23 cellular contexts compared by ENCODE assay signal in genomic region chr1:208216062-208216461, GRCh38. TPM values are rescaled to one million over a fixed set of nuclear protein-coding genes. Genes with fewer than 3 reads are reported as not detected.
DNase-seq lines count a peak whose midpoint lies in the region; ATAC-seq, FAIRE-seq and TF ChIP-seq lines count a peak whose summit lies in the region.
"Had no signal": no experiment of that assay in that cellular context is flagged by ENCODE, and none has a peak within 500 bp of the region (broad histone marks: within the 10 kb centered on the region; RNA-seq: fewer than 3 reads in every experiment).

No MANE protein-coding gene starts in this region.

- H3K79me2 ChIP-seq in mammary epithelial cell (ENCODE audit: insufficient read depth, low read length) (peaks cover 79% of the 10 kb centered on the region), K562 (ENCODE audit: control insufficient read depth, insufficient read depth, low read length) (no peaks in the 10 kb centered on the region)

- no peak for TF ChIP-seq RAD21 in K562 (CRISPR knock-in tag; conservative IDR thresholded peaks at IDR 0.05 in 1 of 2, IDR thresholded peaks at IDR 0.05 in 1 of 2)

- peaks cover 59% of the 10 kb centered on the region for H3K4me1 Mint-ChIP-seq in MCF 10A (ENCODE audit: insufficient read depth, unreplicated experiment)
- H3K4me1 Mint-ChIP-seq: activated B cell treated with CpG ODN at 0.5 μM for 24 hours had no signal

- no peak for FAIRE-seq in K562 (lab: Jason Lieb, UNC)
- FAIRE-seq: GM12891, H54 had no signal

- BruUV-seq in MCF 10A (replicated peaks; lab: Mats Ljungman, UMichigan) (no TSS peak), mammary epithelial cell (replicated peaks; lab: Mats Ljungman, UMichigan) (no TSS peak), K562 (replicated peaks; lab: Mats Ljungman, UMichigan) (no TSS peak)

- ATAC-seq in K562, result no peak
- no peak for ATAC-seq in left ventricle myocardium superior
- ATAC-seq: CD8-positive, alpha-beta T cell; foreskin keratinocyte; natural killer cell treated with Interleukin-12 subunit alpha and Interleukin-12 subunit beta and Interleukin-15 and Interleukin-18, amount 100 ng/mL, for 72 hours had no signal

- H3K36me3 ChIP-seq in mammary epithelial cell (ENCODE audit: insufficient read depth, low read length) (peaks cover 10% of the 10 kb centered on the region), K562 (ENCODE audit: control insufficient read depth, insufficient read depth, low read length) (no peaks in the 10 kb centered on the region), stomach (peaks cover 27 to 49% (median 44%) of the 10 kb centered on the region in 4 donors)

- H2AFZ ChIP-seq in mammary epithelial cell (ENCODE audit: low read depth, low read length) (no peak overlapping the region), K562 (ENCODE audit: low read depth, low read length) (no peak overlapping the region)

- peak; percentile 53 for DNase-seq in MCF 10A (ENCODE audit: unreplicated experiment)
- DNase-seq in mammary epithelial cell, result no peak
- no peak for DNase-seq in K562 (ENCODE audit: extremely low read depth in 1 of 4, low spot score in 3 of 4)
- peak; percentile 75 for DNase-seq in hepatic stellate cell (ENCODE audit: low spot score)
- no peak for DNase-seq in NCI-H2196 treated with DMSO at 0.1 percent for 48 hours (lab: John Stamatoyannopoulos, UW; ENCODE audit: unreplicated experiment)
- DNase-seq in left ventricle myocardium superior, result no peak
- DNase-seq in stomach, result no peak
- no peak for DNase-seq in NCI-H82 treated with DMSO at 0.1 percent for 48 hours (lab: John Stamatoyannopoulos, UW; ENCODE audit: unreplicated experiment)
- DNase-seq: 8988T; activated B cell treated with CpG ODN at 0.5 μM for 24 hours; activated effector memory CD4-positive, alpha-beta T cell treated with Interleukin-2 at 50 U/mL for 16 hours; CD8-positive, alpha-beta T cell; foreskin keratinocyte; KBM-7; NCI-H2171; substantia nigra had no signal

- H3K4me3 Mint-ChIP-seq in MCF 10A (ENCODE audit: unreplicated experiment), result no peak overlapping the region
- H3K4me3 Mint-ChIP-seq: activated B cell treated with CpG ODN at 0.5 μM for 24 hours; CD8-positive, alpha-beta T cell; dendritic cell treated with granulocyte-macrophage colony-stimulating factor and Interleukin-4, amounts not matched to agents 40 ng/mL and 50 ng/mL, for 4 days; natural killer cell treated with Interleukin-12 subunit alpha and Interleukin-12 subunit beta and Interleukin-15 and Interleukin-18, amount 100 ng/mL, for 72 hours; T-helper 1 cell treated with Interleukin-12 subunit alpha and Interleukin-12 subunit beta and Interleukin-4 antibody, amounts not matched to agents 30 μg/mL and 1 μg/mL, for 36 hours had no signal

- H3K9me3 Mint-ChIP-seq in MCF 10A (ENCODE audit: unreplicated experiment), result peaks cover 11% of the 10 kb centered on the region
- H3K9me3 Mint-ChIP-seq: activated B cell treated with CpG ODN at 0.5 μM for 24 hours; CD8-positive, alpha-beta T cell; dendritic cell treated with granulocyte-macrophage colony-stimulating factor and Interleukin-4, amounts not matched to agents 40 ng/mL and 50 ng/mL, for 4 days; natural killer cell treated with Interleukin-12 subunit alpha and Interleukin-12 subunit beta and Interleukin-15 and Interleukin-18, amount 100 ng/mL, for 72 hours; T-helper 1 cell treated with Interleukin-12 subunit alpha and Interleukin-12 subunit beta and Interleukin-4 antibody, amounts not matched to agents 30 μg/mL and 1 μg/mL, for 36 hours had no signal

- dilution Hi-C loops in mammary epithelial cell (cut with HindIII; ENCODE audit: low sequenced_read_pairs), result no loop called here

- no peaks in the 10 kb centered on the region for H3K27me3 ChIP-seq in mammary epithelial cell (ENCODE audit: insufficient read depth, low read length)
- no peaks in the 10 kb centered on the region; a peak in 1 of 5 replicates for H3K27me3 ChIP-seq in K562 (ENCODE audit: control insufficient read depth in 2 of 2, insufficient read depth in 2 of 2, low read length in 2 of 2)
- no peaks in the 10 kb centered on the region for H3K27me3 ChIP-seq in stomach
- H3K27me3 ChIP-seq: ascending aorta, foreskin keratinocyte had no signal

- TF ChIP-seq CTCF in MCF 10A (IDR thresholded peaks at IDR 0.05; ENCODE audit: unreplicated experiment), result no peak
- TF ChIP-seq CTCF in mammary epithelial cell (conservative IDR thresholded peaks at IDR 0.05 in 1 of 2, IDR thresholded peaks at IDR 0.05 in 1 of 2; ENCODE audit: extremely low read depth in 1 of 2, insufficient read depth in 1 of 2, low read depth in 1 of 2, low read length in 2 of 2), result no peak
- no peak for TF ChIP-seq CTCF in K562 (IDR thresholded peaks at IDR 0.05 in 2 of 3, conservative IDR thresholded peaks at IDR 0.05 in 1 of 3; ENCODE audit: insufficient read depth in 2 of 3, low read depth in 1 of 3, low read length in 3 of 3)
- TF ChIP-seq CTCF in stomach (IDR thresholded peaks at IDR 0.05), result no peak

- H3K4me1 ChIP-seq in mammary epithelial cell (ENCODE audit: insufficient read depth, low read length) (peaks cover 71% of the 10 kb centered on the region), K562 (replicated peaks in 1 of 2; ENCODE audit: control insufficient read depth in 2 of 2, insufficient read depth in 2 of 2, low read length in 2 of 2) (peaks cover 36 to 45% of the 10 kb centered on the region in 2 experiments), stomach (peaks cover 12 to 83% (median 36%) of the 10 kb centered on the region in 4 donors)

- H3K9ac ChIP-seq in mammary epithelial cell (ENCODE audit: insufficient read depth, low read length) (no peak overlapping the region), K562 (ENCODE audit: insufficient read depth in 1 of 2, low read depth in 2 of 2, low read length in 2 of 2) (no peak overlapping the region)

- H3K9me3 ChIP-seq in mammary epithelial cell (replicated peaks; ENCODE audit: insufficient read depth, low read length) (no peaks in the 10 kb centered on the region), K562 (replicated peaks; ENCODE audit: control insufficient read depth, insufficient read depth, low read depth, low read length) (no peaks in the 10 kb centered on the region), stomach (no peaks in the 10 kb centered on the region)
- H3K9me3 ChIP-seq: ascending aorta had no signal

- intact Hi-C loops in MCF 10A (cut with micrococcal nuclease) (no loop called here), mammary epithelial cell (cut with micrococcal nuclease) (no loop called here), K562 (cut with micrococcal nuclease) (no loop called here), left ventricle myocardium superior (cut with micrococcal nuclease) (no loop called here), stomach (cut with DNase I; ENCODE audit: low total_unique reads) (no loop called here)

- peaks cover 6% of the 10 kb centered on the region for H3K36me3 Mint-ChIP-seq in MCF 10A (ENCODE audit: insufficient read depth, unreplicated experiment)
- H3K36me3 Mint-ChIP-seq: CD8-positive, alpha-beta T cell; natural killer cell treated with Interleukin-12 subunit alpha and Interleukin-12 subunit beta and Interleukin-15 and Interleukin-18, amount 100 ng/mL, for 72 hours had no signal

- no peak overlapping the region for H3K4me3 ChIP-seq in mammary epithelial cell (replicated peaks in 1 of 3; ENCODE audit: insufficient read depth in 1 of 3, low read depth in 2 of 3, low read length in 3 of 3)
- no peak overlapping the region for H3K4me3 ChIP-seq in K562
- H3K4me3 ChIP-seq in stomach, result no peak overlapping the region
- H3K4me3 ChIP-seq: ascending aorta, lung had no signal

- peak overlapping the region; percentile 93 for H3K27ac Mint-ChIP-seq in MCF 10A (ENCODE audit: low read depth, unreplicated experiment)
- H3K27ac Mint-ChIP-seq: activated B cell treated with CpG ODN at 0.5 μM for 24 hours; CD8-positive, alpha-beta T cell; natural killer cell treated with Interleukin-12 subunit alpha and Interleukin-12 subunit beta and Interleukin-15 and Interleukin-18, amount 100 ng/mL, for 72 hours; T-helper 1 cell treated with Interleukin-12 subunit alpha and Interleukin-12 subunit beta and Interleukin-4 antibody, amounts not matched to agents 30 μg/mL and 1 μg/mL, for 36 hours had no signal

- CTCF ChIA-PET in MCF 10A (lab: Yijun Ruan, JAX) (interaction anchor here (0.6 to 19.3 kb wide), 8 partner anchors 9 to 194 kb away, joined by 3 to 545 read pairs (median 6); partner anchors contain the start of gene PLXNA2), mammary epithelial cell (lab: Charles Lee; ENCODE audit: low non-redundant PET) (interaction anchor here (0.6 kb wide), 1 partner anchor 54 kb away, joined by 3 read pairs; no protein-coding TSS in a partner anchor), K562 (lab: Yijun Ruan, JAX; ENCODE audit: low intra/inter-chr PET ratio) (no interaction called here)

- TF ChIP-seq EP300 in K562 (IDR thresholded peaks at IDR 0.05; ENCODE audit: low read length) (no peak), stomach (IDR thresholded peaks at IDR 0.05) (no peak)

- H4K20me1 ChIP-seq in mammary epithelial cell (ENCODE audit: insufficient read depth, low read length), result no peaks in the 10 kb centered on the region
- no peaks in the 10 kb centered on the region for H4K20me1 ChIP-seq in K562 (replicated peaks; ENCODE audit: control insufficient read depth, insufficient read depth, low read length)

- WGBS in mammary epithelial cell (ENCODE audit: low coverage, missing lambda C conversion rate), result 87% methylated on average over 1 of the region's 1 CpG
- WGBS in K562 (ENCODE audit: insufficient coverage, low coverage, missing lambda C conversion rate), result 81% methylated on average over 1 of the region's 1 CpG
- WGBS in stomach, 5 donors, result 35 to 62% (median 50%) methylated on average over 1 of the region's 1 CpG

- no peak overlapping the region for H3K4me2 ChIP-seq in mammary epithelial cell (ENCODE audit: insufficient read depth, low read depth, low read length)
- H3K4me2 ChIP-seq in K562 (ENCODE audit: insufficient read depth, low read length), result no peak overlapping the region

- in situ Hi-C loops in mammary epithelial cell (cut with MboI; ENCODE audit: low sequenced_read_pairs in 2 of 2), result no loop called here
- in situ Hi-C loops in K562 (cut with MboI), result no loop called here

- H3K9me1 ChIP-seq in K562 (ENCODE audit: control insufficient read depth, insufficient read depth, low read length), result no peaks in the 10 kb centered on the region

- POLR2A ChIA-PET in MCF 10A (lab: Yijun Ruan, JAX) (interaction anchor here (0.6 to 13.2 kb wide), 5 partner anchors 12 to 930 kb away, joined by 3 to 219 read pairs (median 5); no protein-coding TSS in a partner anchor), K562 (lab: Yijun Ruan, JAX) (interaction anchor here (0.7 to 1.4 kb wide), 4 partner anchors 10 to 29 kb away, joined by 3 to 6 read pairs (median 4); no protein-coding TSS in a partner anchor)

- H3K27me3 Mint-ChIP-seq in MCF 10A (ENCODE audit: insufficient read depth, unreplicated experiment), result no peaks in the 10 kb centered on the region

- H3K27ac ChIP-seq in mammary epithelial cell (ENCODE audit: insufficient read depth, low read depth, low read length) (no peak overlapping the region), K562 (ENCODE audit: extremely low read depth, low read depth, low read length) (no peak overlapping the region), stomach (no peak overlapping the region)
- H3K27ac ChIP-seq: foreskin keratinocyte had no signal

- TF ChIP-seq POLR2A in K562 (conservative IDR thresholded peaks at IDR 0.05) (no peak), stomach (IDR thresholded peaks at IDR 0.05) (no peak)

RNA-seq across cellular contexts. Expression of gene PLXNA2, which starts 28.1 kb away (rescaled TPM):
- total RNA-seq in MCF 10A (2022), result 59.2 and 69.7 TPM in 2 replicates
- 10 to 100 TPM in 1 of 2 donors, 1 to 10 TPM in 1; 6.5 to 42.9 TPM for total RNA-seq in mammary epithelial cell
- polyA plus RNA-seq in mammary epithelial cell, result 11.5 TPM
- polyA minus RNA-seq in mammary epithelial cell, result 45.4 TPM
- total RNA-seq in K562 (2011; cell fraction: chromatin; rRNA removed; ENCODE audit: low replicate concordance), result 0.70 and 3.5 TPM in 2 replicates
- 0.79 and 2.0 TPM in 2 replicates for total RNA-seq in K562 (2011; cell fraction: nucleolus; rRNA removed)
- total RNA-seq in K562 (2011; cell fraction: nucleoplasm; rRNA removed), result 0.81 and 0.99 TPM in 2 replicates
- total RNA-seq in K562 (2014; rRNA removed), result 0.29 and 0.32 TPM in 2 replicates
- 0.06 and 0.18 TPM in 2 replicates for total RNA-seq in K562 (2014; rRNA removed; fragmentation: Illumina TruSeq; extraction: Trizol)
- total RNA-seq in K562 (2015; rRNA removed; fragmentation: Illumina TruSeq; extraction: Trizol), result 0.36 and 0.41 TPM in 2 replicates
- total RNA-seq in K562 (2021), result 1.1 and 1.3 TPM in 2 replicates
- polyA plus RNA-seq in K562 (2011; rRNA removed), result 0.41 and 0.75 TPM in 2 replicates
- 0.32 and 1.4 TPM in 2 replicates for polyA plus RNA-seq in K562 (2011; cell fraction: cytosol; rRNA removed)
- polyA plus RNA-seq in K562 (2011; cell fraction: nucleus; rRNA removed), result 1.7 and 6.9 TPM in 2 replicates
- 0.42 and 0.48 TPM in 2 replicates for polyA plus RNA-seq in K562 (2012)
- polyA plus RNA-seq in K562 (2014; fragmentation: Illumina TruSeq; extraction: Trizol), result 0.24 and 0.39 TPM in 2 replicates
- polyA plus RNA-seq in K562 (2014; fragmentation: Nextera tagmentation; extraction: Ambion mirVana), result under 1 TPM; 0.01 to 0.06 TPM
- polyA plus RNA-seq in K562 (2014; rRNA removed), result 0.16 and 0.77 TPM in 2 replicates
- 1.1 and 2.7 TPM in 2 replicates for polyA minus RNA-seq in K562 (2011; rRNA and poly(A)+ RNA removed)
- polyA minus RNA-seq in K562 (2011; cell fraction: cytosol; rRNA and poly(A)+ RNA removed), result 2.0 and 2.6 TPM in 2 replicates
- 3.1 and 8.1 TPM in 2 replicates for polyA minus RNA-seq in K562 (2011; cell fraction: nucleus; rRNA and poly(A)+ RNA removed)
- 12.1 TPM for total RNA-seq in left ventricle myocardium superior
- total RNA-seq in stomach, result 100 to 1,000 TPM in 1 of 5 donors, 10 to 100 TPM in 4; 21.0 to 185 (median 39.7) TPM
- polyA plus RNA-seq in stomach, result 10 to 100 TPM in 1 of 3 donors, 1 to 10 TPM in 2; 2.7 to 13.9 (median 4.0) TPM

Comparison
In these comparisons a context has a peak if more than half of its experiments do, and no peak if none do; other contexts are left out.
1. DNase-seq: peak in MCF 10A (single experiment) and hepatic stellate cell (single experiment); none in mammary epithelial cell (single experiment), K562 (0 of 4), NCI-H2196 treated with DMSO at 0.1 percent for 48 hours (single experiment), left ventricle myocardium superior (single experiment), stomach (single experiment) and NCI-H82 treated with DMSO at 0.1 percent for 48 hours (single experiment).